8 cellular contexts compared by ENCODE assay signal in genomic region chr13:76903544-76904162, GRCh38. TPM values are rescaled to one million over a fixed set of nuclear protein-coding genes. Genes with fewer than 3 reads are reported as not detected.
A peak's percentile ranks its signal among the peaks of the same experiment; 100 is the strongest.
DNase-seq lines count a peak whose midpoint lies in the region; ATAC-seq and TF ChIP-seq lines count a peak whose summit lies in the region.

No MANE protein-coding gene starts in this region.

- peaks cover 7% of the 10 kb centered on the region for H3K9me3 Mint-ChIP-seq in activated CD4-positive, alpha-beta T cell treated with anti-CD3 and anti-CD28 coated beads, Interleukin-2, amount 10 ng/mL, durations not matched to agents 24 days and 14 days

- H3K4me3 Mint-ChIP-seq in activated CD4-positive, alpha-beta T cell treated with anti-CD3 and anti-CD28 coated beads, Interleukin-2, amount 10 ng/mL, durations not matched to agents 24 days and 14 days: no peak overlapping the region

- peak; percentile 91 for DNase-seq in CD1c-positive myeloid dendritic cell (ENCODE audit: extremely low spot score)
- DNase-seq in NCI-H526 treated with DMSO at 0.1 percent for 48 hours (lab: John Stamatoyannopoulos, UW): peak; percentile 85
- peak; percentile 90 for DNase-seq in activated CD4-positive, alpha-beta T cell treated with anti-CD3 and anti-CD28 coated beads, Interleukin-2, amount 10 ng/mL, durations not matched to agents 24 days and 14 days
- peak; percentile 83 for DNase-seq in dedifferentiated amniotic fluid mesenchymal stem cell (ENCODE audit: extremely low spot score)
- DNase-seq in lung (ENCODE audit: low spot score): peak; percentile 68
- peak; percentile 4 to 51 for DNase-seq in stimulated activated CD8-positive, alpha-beta memory T cell treated with anti-CD3 and anti-CD28 coated beads, Interleukin-2, amount 100 ng/mL, for 48 hours (ENCODE audit: low read depth in 2 of 2)

- H3K36me3 Mint-ChIP-seq in activated CD4-positive, alpha-beta T cell treated with anti-CD3 and anti-CD28 coated beads, Interleukin-2, amount 10 ng/mL, durations not matched to agents 24 days and 14 days (ENCODE audit: low read depth): no peaks in the 10 kb centered on the region

- H3K4me1 Mint-ChIP-seq in activated CD4-positive, alpha-beta T cell treated with anti-CD3 and anti-CD28 coated beads, Interleukin-2, amount 10 ng/mL, durations not matched to agents 24 days and 14 days: no peaks in the 10 kb centered on the region

- H3K4me3 ChIP-seq in lung: no peak overlapping the region

- WGBS in lung, 2 donors: 23 to 30% methylated on average over 3 of the region's 3 CpGs

- H3K27ac ChIP-seq in lung (ENCODE audit: low read depth in 1 of 2, low read length in 1 of 2): no peak overlapping the region

- no peaks in the 10 kb centered on the region for H3K9me3 ChIP-seq in lung (ENCODE audit: control insufficient read depth in 2 of 2, insufficient read depth in 1 of 2, low read length in 1 of 2)

- intact Hi-C loops in activated CD4-positive, alpha-beta T cell treated with anti-CD3 and anti-CD28 coated beads, Interleukin-2, amount 10 ng/mL, durations not matched to agents 24 days and 14 days (cut with micrococcal nuclease): loop anchor here (1.0 to 5.0 kb wide), 5 partner anchors 81 to 1209 kb away; no protein-coding TSS in a partner anchor

- peak; percentile 96 for TF ChIP-seq CTCF in lung (IDR thresholded peaks at IDR 0.05; ENCODE audit: control extremely low read depth, extremely low read depth)

- ATAC-seq in GM19328 (IDR thresholded peaks at IDR 0.05; ENCODE audit: unreplicated experiment) (peak; percentile 88), HG03354 (IDR thresholded peaks at IDR 0.05; ENCODE audit: poor library complexity, severe bottlenecking, unreplicated experiment) (peak; percentile 99), lung (ENCODE audit: insufficient read depth, low FRiP score) (peak; percentile 75)

- H3K27me3 Mint-ChIP-seq in activated CD4-positive, alpha-beta T cell treated with anti-CD3 and anti-CD28 coated beads, Interleukin-2, amount 10 ng/mL, durations not matched to agents 24 days and 14 days: peaks cover 30% of the 10 kb centered on the region

- H3K4me1 ChIP-seq in lung (ENCODE audit: control insufficient read depth in 2 of 2, insufficient read depth in 2 of 2, low read length in 2 of 2): no peaks in the 10 kb centered on the region

- H3K36me3 ChIP-seq in lung (ENCODE audit: control insufficient read depth in 2 of 2, insufficient read depth in 2 of 2, low read length in 2 of 2): no peaks in the 10 kb centered on the region

- H3K27me3 ChIP-seq in lung (ENCODE audit: control insufficient read depth, insufficient read depth): no peaks in the 10 kb centered on the region

- no peak overlapping the region for H3K27ac Mint-ChIP-seq in activated CD4-positive, alpha-beta T cell treated with anti-CD3 and anti-CD28 coated beads, Interleukin-2, amount 10 ng/mL, durations not matched to agents 24 days and 14 days

RNA-seq across cellular contexts. Expression of gene KCTD12, which starts 17.4 kb away (rescaled TPM):
- total RNA-seq in activated CD4-positive, alpha-beta T cell treated with anti-CD3 and anti-CD28 coated beads, Interleukin-2, amount 10 ng/mL, durations not matched to agents 24 days and 14 days: 11.8 and 12.9 TPM in 2 replicates
- total RNA-seq in lung: 100 to 1,000 TPM; 140 to 188 TPM
- 10 to 100 TPM; 26.2 to 63.6 TPM for polyA plus RNA-seq in lung

RNA-seq across cellular contexts. Expression of gene ACOD1, which starts 44.7 kb away (rescaled TPM):
- not detected in 2 replicates for total RNA-seq in activated CD4-positive, alpha-beta T cell treated with anti-CD3 and anti-CD28 coated beads, Interleukin-2, amount 10 ng/mL, durations not matched to agents 24 days and 14 days
- not detected for total RNA-seq in lung
- polyA plus RNA-seq in lung: 10 to 100 TPM in 1 of 2 donors, under 1 TPM in 1; 0.10 to 11.0 TPM

Comparison
In these comparisons a context has a peak if more than half of its experiments do, and no peak if none do; other contexts are left out.
1. DNase-seq: peak in every context shown above with its lines; median percentile 91 in CD1c-positive myeloid dendritic cell; 90 in activated CD4-positive, alpha-beta T cell treated with anti-CD3 and anti-CD28 coated beads, Interleukin-2, amount 10 ng/mL, durations not matched to agents 24 days and 14 days; 85 in NCI-H526 treated with DMSO at 0.1 percent for 48 hours; 83 in dedifferentiated amniotic fluid mesenchymal stem cell; 68 in lung; 28 in stimulated activated CD8-positive, alpha-beta memory T cell treated with anti-CD3 and anti-CD28 coated beads, Interleukin-2, amount 100 ng/mL, for 48 hours.
2. RNA of gene KCTD12, which starts 17.4 kb away (total RNA-seq): 140 to 188 TPM in lung; 11.8 to 12.9 TPM in activated CD4-positive, alpha-beta T cell treated with anti-CD3 and anti-CD28 coated beads, Interleukin-2, amount 10 ng/mL, durations not matched to agents 24 days and 14 days; every median in the first group is over 10 times any median in the second.
3. Peak in every context shown above with its lines, with median percentiles within 50 percentile points of each other: ATAC-seq.